Comparison of ENCODE assay signal across 6 cellular contexts in the genomic region with DNA sequence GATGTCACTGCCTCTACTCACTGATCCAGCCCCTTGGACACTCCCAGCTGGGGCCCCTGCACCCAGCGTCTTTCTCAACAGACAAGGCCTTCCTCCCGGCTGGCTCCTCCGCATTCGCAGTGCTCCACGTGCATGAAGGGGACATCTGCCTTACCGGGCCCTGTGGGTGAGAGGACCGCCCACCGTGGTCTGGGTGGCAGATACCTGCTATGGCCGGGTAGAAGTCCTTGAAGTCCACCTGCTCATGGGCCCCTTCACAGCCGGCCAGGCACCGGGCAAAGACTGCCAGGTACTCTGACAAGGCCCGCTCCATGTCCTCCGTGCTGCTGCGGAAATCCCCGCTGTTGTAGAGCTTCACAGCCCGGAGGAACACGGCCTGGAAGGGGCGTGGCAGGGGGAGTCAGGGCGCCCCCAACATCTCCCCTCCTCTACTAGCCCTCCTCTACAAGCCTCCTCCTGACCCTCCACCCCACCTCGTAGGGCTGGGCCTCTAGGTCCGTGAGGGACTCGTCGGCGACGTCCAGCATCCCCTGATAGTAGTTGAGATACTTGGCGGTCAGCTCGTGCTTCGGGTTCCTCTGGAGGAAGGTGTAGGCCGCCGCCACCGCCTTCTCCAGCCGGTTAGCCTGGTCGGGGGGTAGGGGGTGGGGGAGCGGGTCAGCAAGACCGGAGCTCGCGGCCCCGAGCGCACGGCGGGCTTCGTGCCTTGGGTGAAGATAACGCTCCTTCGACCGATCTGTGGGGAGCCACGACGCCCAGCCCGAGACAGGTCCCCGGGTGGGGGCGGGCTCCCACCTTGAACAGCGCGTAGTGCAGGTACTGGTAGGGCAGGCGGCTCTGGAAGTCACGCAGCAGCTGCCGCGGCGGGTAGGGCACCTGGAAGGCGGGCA. TPM values are rescaled to one million over a fixed set of nuclear protein-coding genes. Genes with fewer than 3 reads are reported as not detected.
DNase-seq lines count a peak whose midpoint lies in the region; ATAC-seq, FAIRE-seq and TF ChIP-seq lines count a peak whose summit lies in the region.

No MANE protein-coding gene starts in this region.

- H3K27ac ChIP-seq in DOHH2 (ENCODE audit: low read depth, low read length) (no peak overlapping the region), keratinocyte (ENCODE audit: control insufficient read depth, insufficient read depth, low read length) (no peak overlapping the region)

- FAIRE-seq in keratinocyte (lab: Jason Lieb, UNC) = no peak

- H3K9me3 Mint-ChIP-seq in T-helper 1 cell treated with Interleukin-12 subunit alpha and Interleukin-12 subunit beta and Interleukin-4 antibody, amounts not matched to agents 30 μg/mL and 1 μg/mL, for 36 hours = no peaks in the 10 kb centered on the region

- H3K36me3 ChIP-seq in DOHH2 (ENCODE audit: control insufficient read depth, low read length) (no peaks in the 10 kb centered on the region), keratinocyte (ENCODE audit: control insufficient read depth in 2 of 2, extremely low read depth in 1 of 2, insufficient read depth in 2 of 2, low read length in 2 of 2) (peaks cover 0 to 2% of the 10 kb centered on the region in 2 experiments)

- H3K79me2 ChIP-seq in DOHH2 (ENCODE audit: control insufficient read depth, low read length) = no peaks in the 10 kb centered on the region
- no peaks in the 10 kb centered on the region for H3K79me2 ChIP-seq in keratinocyte (ENCODE audit: control insufficient read depth, insufficient read depth, low read length)

- H3K9me3 ChIP-seq in DOHH2 (ENCODE audit: control insufficient read depth, insufficient read depth, low read length) (no peaks in the 10 kb centered on the region), keratinocyte (ENCODE audit: control insufficient read depth, low read depth, low read length) (no peaks in the 10 kb centered on the region)

- H3K4me1 Mint-ChIP-seq in T-helper 1 cell treated with Interleukin-12 subunit alpha and Interleukin-12 subunit beta and Interleukin-4 antibody, amounts not matched to agents 30 μg/mL and 1 μg/mL, for 36 hours (ENCODE audit: low read depth) = peaks cover 7% of the 10 kb centered on the region

- H3K9me2 ChIP-seq in DOHH2 (replicated peaks; ENCODE audit: control insufficient read depth, low read length) = no peaks in the 10 kb centered on the region

- no peak for ATAC-seq in HG02885 (IDR thresholded peaks at IDR 0.05; ENCODE audit: poor library complexity, unreplicated experiment)

- no peak for TF ChIP-seq CTCF in DOHH2 (IDR thresholded peaks at IDR 0.05; ENCODE audit: low read depth, low read length, poor library complexity, severe bottlenecking)
- no peak for TF ChIP-seq CTCF in keratinocyte (optimal IDR thresholded peaks at IDR 0.05 in 1 of 3, IDR thresholded peaks at IDR 0.05 in 1 of 3, conservative IDR thresholded peaks at IDR 0.05 in 1 of 3; ENCODE audit: extremely low read depth in 1 of 3, insufficient read depth in 2 of 3, low read length in 3 of 3)

- peak overlapping the region; percentile 71 for H2AFZ ChIP-seq in keratinocyte (ENCODE audit: control insufficient read depth, low read length)

- H3K9me1 ChIP-seq in keratinocyte (ENCODE audit: control insufficient read depth, extremely low read depth, insufficient read depth, low read length) = no peaks in the 10 kb centered on the region

- H3K4me2 ChIP-seq in DOHH2 (ENCODE audit: low read length) (peak overlapping the region; percentile 86), keratinocyte (ENCODE audit: control insufficient read depth, extremely low read depth, insufficient read depth, low read depth, low read length) (peak overlapping the region; percentile 80)

- dilution Hi-C loops in keratinocyte (cut with MboI; ENCODE audit: extremely low pct_ligation_motif_present, low sequenced_read_pairs) = no loop called here

- peak overlapping the region; percentile 69 for H3K9ac ChIP-seq in keratinocyte (ENCODE audit: control insufficient read depth, extremely low read depth, insufficient read depth, low read length)

- peaks cover 25% of the 10 kb centered on the region for H3K27me3 Mint-ChIP-seq in T-helper 1 cell treated with Interleukin-12 subunit alpha and Interleukin-12 subunit beta and Interleukin-4 antibody, amounts not matched to agents 30 μg/mL and 1 μg/mL, for 36 hours (ENCODE audit: low read depth)

- H3F3A ChIP-seq in DOHH2 (ENCODE audit: control insufficient read depth, insufficient read depth) = no peaks in the 10 kb centered on the region

- no peaks in the 10 kb centered on the region for H4K20me1 ChIP-seq in DOHH2 (ENCODE audit: control insufficient read depth, insufficient read depth, low read depth, low read length)
- H4K20me1 ChIP-seq in keratinocyte (ENCODE audit: control insufficient read depth, extremely low read depth, insufficient read depth, low read length) = no peaks in the 10 kb centered on the region

- H3K36me3 Mint-ChIP-seq in T-helper 1 cell treated with Interleukin-12 subunit alpha and Interleukin-12 subunit beta and Interleukin-4 antibody, amounts not matched to agents 30 μg/mL and 1 μg/mL, for 36 hours (ENCODE audit: low read depth) = no peaks in the 10 kb centered on the region

- H3K4me1 ChIP-seq in DOHH2 (ENCODE audit: control insufficient read depth, low read length) (peaks cover 16% of the 10 kb centered on the region), keratinocyte (ENCODE audit: control insufficient read depth, extremely low read depth, insufficient read depth, low read length) (peaks cover 8% of the 10 kb centered on the region)

- H3K4me3 Mint-ChIP-seq in T-helper 1 cell treated with Interleukin-12 subunit alpha and Interleukin-12 subunit beta and Interleukin-4 antibody, amounts not matched to agents 30 μg/mL and 1 μg/mL, for 36 hours = peak overlapping the region; percentile 53

- H3K4me3 ChIP-seq in DOHH2 (ENCODE audit: low read length) = peak overlapping the region; percentile 84
- peak overlapping the region; percentile 43 to 75 (median 63) for H3K4me3 ChIP-seq in keratinocyte (ENCODE audit: control insufficient read depth in 2 of 3, extremely low read depth in 1 of 3, insufficient read depth in 2 of 3, low read depth in 1 of 3, low read length in 3 of 3)

- H3K27ac Mint-ChIP-seq in T-helper 1 cell treated with Interleukin-12 subunit alpha and Interleukin-12 subunit beta and Interleukin-4 antibody, amounts not matched to agents 30 μg/mL and 1 μg/mL, for 36 hours = no peak overlapping the region

- H3K27me3 ChIP-seq in DOHH2 (ENCODE audit: control insufficient read depth, low read length) (peaks cover 11% of the 10 kb centered on the region), keratinocyte (ENCODE audit: control insufficient read depth, extremely low read depth, insufficient read depth, low read length) (peaks cover 16% of the 10 kb centered on the region)

- DNase-seq in keratinocyte (ENCODE audit: low read depth, low spot score) = no peak
- no peak for DNase-seq in NK-92 treated with Interleukin-12 subunit alpha and Interleukin-12 subunit beta, amount 100 ng/mL, for 24 hours (lab: John Stamatoyannopoulos, UW)
- DNase-seq in central memory CD4-positive, alpha-beta T cell = no peak

RNA-seq across cellular contexts. Expression of a gene that starts 0.8 kb away (rescaled TPM):
- polyA plus RNA-seq in keratinocyte = 4.2 to 8.4 TPM (median 5.9 TPM) in 3 replicates
- polyA plus RNA-seq in keratinocyte (2011; ENCODE audit: low read depth) = 6.9 TPM
- polyA plus RNA-seq in keratinocyte (2011; cell fraction: cytosol; rRNA removed) = 2.3 and 4.9 TPM in 2 replicates
- polyA plus RNA-seq in keratinocyte (2011; cell fraction: nucleus; rRNA removed) = 9.6 and 11.8 TPM in 2 replicates
- 5.0 and 6.3 TPM in 2 replicates for polyA plus RNA-seq in keratinocyte (2012; ENCODE audit: low replicate concordance)
- polyA minus RNA-seq in keratinocyte = 2.3 to 8.0 TPM (median 4.4 TPM) in 3 replicates
- 18.4 TPM for polyA minus RNA-seq in keratinocyte (2011; cell fraction: cytosol; rRNA and poly(A)+ RNA removed)
- polyA minus RNA-seq in keratinocyte (2011; cell fraction: nucleus; rRNA and poly(A)+ RNA removed) = 9.0 and 12.2 TPM in 2 replicates

RNA-seq across cellular contexts. Expression of a gene that starts 1.9 kb away (rescaled TPM):
- 0.37 to 0.73 TPM (median 0.38 TPM) in 3 replicates for polyA plus RNA-seq in keratinocyte
- 1.3 TPM for polyA plus RNA-seq in keratinocyte (2011; ENCODE audit: low read depth)
- polyA plus RNA-seq in keratinocyte (2011; cell fraction: cytosol; rRNA removed) = 0.29 and 0.32 TPM in 2 replicates
- 1.6 and 2.1 TPM in 2 replicates for polyA plus RNA-seq in keratinocyte (2011; cell fraction: nucleus; rRNA removed)
- 0.14 and 0.62 TPM in 2 replicates for polyA plus RNA-seq in keratinocyte (2012; ENCODE audit: low replicate concordance)
- 0.13 to 4.1 TPM (median 2.9 TPM) in 3 replicates for polyA minus RNA-seq in keratinocyte
- polyA minus RNA-seq in keratinocyte (2011; cell fraction: cytosol; rRNA and poly(A)+ RNA removed) = 0.96 TPM
- polyA minus RNA-seq in keratinocyte (2011; cell fraction: nucleus; rRNA and poly(A)+ RNA removed) = 1.2 and 1.8 TPM in 2 replicates

RNA-seq across cellular contexts. Expression of a gene that starts 24.4 kb away (rescaled TPM):
- 152 to 261 TPM (median 192 TPM) in 3 replicates for polyA plus RNA-seq in keratinocyte
- polyA plus RNA-seq in keratinocyte (2011; ENCODE audit: low read depth) = 318 TPM
- 272 and 540 TPM in 2 replicates for polyA plus RNA-seq in keratinocyte (2011; cell fraction: cytosol; rRNA removed)
- 428 and 649 TPM in 2 replicates for polyA plus RNA-seq in keratinocyte (2011; cell fraction: nucleus; rRNA removed)
- 597 and 1,055 TPM in 2 replicates for polyA plus RNA-seq in keratinocyte (2012; ENCODE audit: low replicate concordance)
- polyA minus RNA-seq in keratinocyte = 297 to 1,322 TPM (median 395 TPM) in 3 replicates
- 688 TPM for polyA minus RNA-seq in keratinocyte (2011; cell fraction: cytosol; rRNA and poly(A)+ RNA removed)
- 540 and 556 TPM in 2 replicates for polyA minus RNA-seq in keratinocyte (2011; cell fraction: nucleus; rRNA and poly(A)+ RNA removed)

RNA-seq across cellular contexts. Expression of a gene that starts 25.1 kb away (rescaled TPM):
- polyA plus RNA-seq in keratinocyte = 83.4 to 109 TPM (median 92.7 TPM) in 3 replicates
- 23.5 TPM for polyA plus RNA-seq in keratinocyte (2011; ENCODE audit: low read depth)
- 88.8 and 118 TPM in 2 replicates for polyA plus RNA-seq in keratinocyte (2011; cell fraction: cytosol; rRNA removed)
- polyA plus RNA-seq in keratinocyte (2011; cell fraction: nucleus; rRNA removed) = 51.1 and 67.8 TPM in 2 replicates
- 38.5 and 66.6 TPM in 2 replicates for polyA plus RNA-seq in keratinocyte (2012; ENCODE audit: low replicate concordance)
- 40.2 to 86.1 TPM (median 53.5 TPM) in 3 replicates for polyA minus RNA-seq in keratinocyte
- 57.6 TPM for polyA minus RNA-seq in keratinocyte (2011; cell fraction: cytosol; rRNA and poly(A)+ RNA removed)
- polyA minus RNA-seq in keratinocyte (2011; cell fraction: nucleus; rRNA and poly(A)+ RNA removed) = 10.2 and 19.1 TPM in 2 replicates

RNA-seq across cellular contexts. Expression of a gene that starts 26.7 kb away (rescaled TPM):
- polyA plus RNA-seq in keratinocyte = 0.06 to 0.21 TPM (median 0.19 TPM) in 3 replicates
- not detected for polyA plus RNA-seq in keratinocyte (2011; ENCODE audit: low read depth)
- 0.04 TPM in 1 of 2 replicates, not detected in the other for polyA plus RNA-seq in keratinocyte (2011; cell fraction: cytosol; rRNA removed)
- 0.28 and 0.36 TPM in 2 replicates for polyA plus RNA-seq in keratinocyte (2011; cell fraction: nucleus; rRNA removed)
- polyA plus RNA-seq in keratinocyte (2012; ENCODE audit: low replicate concordance) = not detected in 2 replicates
- polyA minus RNA-seq in keratinocyte = not detected in 3 replicates
- not detected for polyA minus RNA-seq in keratinocyte (2011; cell fraction: cytosol; rRNA and poly(A)+ RNA removed)
- not detected in 2 replicates for polyA minus RNA-seq in keratinocyte (2011; cell fraction: nucleus; rRNA and poly(A)+ RNA removed)
